ENCODE assay signal across 1 cellular context in the genomic region with DNA sequence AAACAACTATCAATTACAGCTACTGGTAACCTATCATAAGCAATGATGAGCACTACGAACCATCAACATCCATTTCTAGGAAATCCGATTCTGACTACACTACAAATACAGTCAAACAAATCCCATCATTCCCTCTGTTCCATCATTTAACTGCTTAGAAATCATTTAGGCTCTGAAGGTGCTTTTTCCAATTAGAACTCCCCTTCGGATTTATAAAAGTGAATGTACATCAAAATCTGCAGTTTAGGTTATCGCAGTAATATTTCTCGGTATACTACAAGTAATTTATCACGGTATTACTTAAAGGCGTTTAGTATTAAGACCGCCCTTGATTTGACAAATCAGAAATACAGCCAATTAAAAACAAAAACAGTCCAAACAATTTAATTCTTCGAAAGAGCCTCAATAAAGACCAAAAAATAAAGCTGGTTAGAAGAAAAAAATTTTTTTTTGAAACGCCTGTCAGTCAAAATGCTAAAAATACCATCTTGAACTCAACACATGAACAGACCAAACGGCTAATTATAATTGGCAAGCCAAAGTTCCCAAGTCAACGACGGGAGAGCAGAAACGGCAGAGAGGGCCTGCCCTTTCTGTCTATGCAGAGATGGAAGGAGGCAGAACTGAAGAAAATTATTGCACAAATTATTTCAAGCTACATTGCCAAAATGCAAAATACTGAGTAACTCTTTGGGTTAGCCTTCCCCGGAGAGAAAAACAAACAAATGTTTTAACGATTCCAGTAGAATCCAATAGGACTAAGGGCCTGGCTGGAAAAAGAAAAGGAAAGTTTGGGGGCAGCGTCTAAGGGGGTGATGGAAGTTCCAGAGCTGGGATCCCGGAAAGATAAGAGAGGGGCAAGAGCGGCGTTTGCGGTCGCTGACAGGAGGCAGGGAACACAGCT.
TF ChIP-seq lines count a peak whose summit lies in the region.

No MANE protein-coding gene starts in this region.

TF ChIP-seq in K562, 482 proteins besides CTCF, POLR2A, EP300 and RAD21 (continued from another document and continues in another):
- TF ChIP-seq, protein P1, sequence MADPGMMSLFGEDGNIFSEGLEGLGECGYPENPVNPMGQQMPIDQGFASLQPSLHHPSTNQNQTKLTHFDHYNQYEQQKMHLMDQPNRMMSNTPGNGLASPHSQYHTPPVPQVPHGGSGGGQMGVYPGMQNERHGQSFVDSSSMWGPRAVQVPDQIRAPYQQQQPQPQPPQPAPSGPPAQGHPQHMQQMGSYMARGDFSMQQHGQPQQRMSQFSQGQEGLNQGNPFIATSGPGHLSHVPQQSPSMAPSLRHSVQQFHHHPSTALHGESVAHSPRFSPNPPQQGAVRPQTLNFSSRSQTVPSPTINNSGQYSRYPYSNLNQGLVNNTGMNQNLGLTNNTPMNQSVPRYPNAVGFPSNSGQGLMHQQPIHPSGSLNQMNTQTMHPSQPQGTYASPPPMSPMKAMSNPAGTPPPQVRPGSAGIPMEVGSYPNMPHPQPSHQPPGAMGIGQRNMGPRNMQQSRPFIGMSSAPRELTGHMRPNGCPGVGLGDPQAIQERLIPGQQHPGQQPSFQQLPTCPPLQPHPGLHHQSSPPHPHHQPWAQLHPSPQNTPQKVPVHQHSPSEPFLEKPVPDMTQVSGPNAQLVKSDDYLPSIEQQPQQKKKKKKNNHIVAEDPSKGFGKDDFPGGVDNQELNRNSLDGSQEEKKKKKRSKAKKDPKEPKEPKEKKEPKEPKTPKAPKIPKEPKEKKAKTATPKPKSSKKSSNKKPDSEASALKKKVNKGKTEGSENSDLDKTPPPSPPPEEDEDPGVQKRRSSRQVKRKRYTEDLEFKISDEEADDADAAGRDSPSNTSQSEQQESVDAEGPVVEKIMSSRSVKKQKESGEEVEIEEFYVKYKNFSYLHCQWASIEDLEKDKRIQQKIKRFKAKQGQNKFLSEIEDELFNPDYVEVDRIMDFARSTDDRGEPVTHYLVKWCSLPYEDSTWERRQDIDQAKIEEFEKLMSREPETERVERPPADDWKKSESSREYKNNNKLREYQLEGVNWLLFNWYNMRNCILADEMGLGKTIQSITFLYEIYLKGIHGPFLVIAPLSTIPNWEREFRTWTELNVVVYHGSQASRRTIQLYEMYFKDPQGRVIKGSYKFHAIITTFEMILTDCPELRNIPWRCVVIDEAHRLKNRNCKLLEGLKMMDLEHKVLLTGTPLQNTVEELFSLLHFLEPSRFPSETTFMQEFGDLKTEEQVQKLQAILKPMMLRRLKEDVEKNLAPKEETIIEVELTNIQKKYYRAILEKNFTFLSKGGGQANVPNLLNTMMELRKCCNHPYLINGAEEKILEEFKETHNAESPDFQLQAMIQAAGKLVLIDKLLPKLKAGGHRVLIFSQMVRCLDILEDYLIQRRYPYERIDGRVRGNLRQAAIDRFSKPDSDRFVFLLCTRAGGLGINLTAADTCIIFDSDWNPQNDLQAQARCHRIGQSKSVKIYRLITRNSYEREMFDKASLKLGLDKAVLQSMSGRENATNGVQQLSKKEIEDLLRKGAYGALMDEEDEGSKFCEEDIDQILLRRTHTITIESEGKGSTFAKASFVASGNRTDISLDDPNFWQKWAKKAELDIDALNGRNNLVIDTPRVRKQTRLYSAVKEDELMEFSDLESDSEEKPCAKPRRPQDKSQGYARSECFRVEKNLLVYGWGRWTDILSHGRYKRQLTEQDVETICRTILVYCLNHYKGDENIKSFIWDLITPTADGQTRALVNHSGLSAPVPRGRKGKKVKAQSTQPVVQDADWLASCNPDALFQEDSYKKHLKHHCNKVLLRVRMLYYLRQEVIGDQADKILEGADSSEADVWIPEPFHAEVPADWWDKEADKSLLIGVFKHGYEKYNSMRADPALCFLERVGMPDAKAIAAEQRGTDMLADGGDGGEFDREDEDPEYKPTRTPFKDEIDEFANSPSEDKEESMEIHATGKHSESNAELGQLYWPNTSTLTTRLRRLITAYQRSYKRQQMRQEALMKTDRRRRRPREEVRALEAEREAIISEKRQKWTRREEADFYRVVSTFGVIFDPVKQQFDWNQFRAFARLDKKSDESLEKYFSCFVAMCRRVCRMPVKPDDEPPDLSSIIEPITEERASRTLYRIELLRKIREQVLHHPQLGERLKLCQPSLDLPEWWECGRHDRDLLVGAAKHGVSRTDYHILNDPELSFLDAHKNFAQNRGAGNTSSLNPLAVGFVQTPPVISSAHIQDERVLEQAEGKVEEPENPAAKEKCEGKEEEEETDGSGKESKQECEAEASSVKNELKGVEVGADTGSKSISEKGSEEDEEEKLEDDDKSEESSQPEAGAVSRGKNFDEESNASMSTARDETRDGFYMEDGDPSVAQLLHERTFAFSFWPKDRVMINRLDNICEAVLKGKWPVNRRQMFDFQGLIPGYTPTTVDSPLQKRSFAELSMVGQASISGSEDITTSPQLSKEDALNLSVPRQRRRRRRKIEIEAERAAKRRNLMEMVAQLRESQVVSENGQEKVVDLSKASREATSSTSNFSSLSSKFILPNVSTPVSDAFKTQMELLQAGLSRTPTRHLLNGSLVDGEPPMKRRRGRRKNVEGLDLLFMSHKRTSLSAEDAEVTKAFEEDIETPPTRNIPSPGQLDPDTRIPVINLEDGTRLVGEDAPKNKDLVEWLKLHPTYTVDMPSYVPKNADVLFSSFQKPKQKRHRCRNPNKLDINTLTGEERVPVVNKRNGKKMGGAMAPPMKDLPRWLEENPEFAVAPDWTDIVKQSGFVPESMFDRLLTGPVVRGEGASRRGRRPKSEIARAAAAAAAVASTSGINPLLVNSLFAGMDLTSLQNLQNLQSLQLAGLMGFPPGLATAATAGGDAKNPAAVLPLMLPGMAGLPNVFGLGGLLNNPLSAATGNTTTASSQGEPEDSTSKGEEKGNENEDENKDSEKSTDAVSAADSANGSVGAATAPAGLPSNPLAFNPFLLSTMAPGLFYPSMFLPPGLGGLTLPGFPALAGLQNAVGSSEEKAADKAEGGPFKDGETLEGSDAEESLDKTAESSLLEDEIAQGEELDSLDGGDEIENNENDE (IDR thresholded peaks at IDR 0.05; ENCODE audit: low read depth, low read length), result no peak
- TF ChIP-seq MEIS2 (IDR thresholded peaks at IDR 0.05; ENCODE audit: partially characterized antibody) (no peak), ADNP (tag; IDR thresholded peaks at IDR 0.05) (no peak), ZNF431 (CRISPR knock-in tag; IDR thresholded peaks at IDR 0.05) (no peak), SP1 (CRISPR knock-in tag; IDR thresholded peaks at IDR 0.05) (no peak), CEBPB (tag; IDR thresholded peaks at IDR 0.05) (no peak), ZFP30 (CRISPR knock-in tag; IDR thresholded peaks at IDR 0.05; ENCODE audit: borderline replicate concordance) (no peak), ARID1B (IDR thresholded peaks at IDR 0.05) (peak; percentile 15; the same call in 1 of the 2 replicates), ZNF586 (CRISPR knock-in tag; conservative IDR thresholded peaks at IDR 0.05) (no peak), ZNF140 (CRISPR knock-in tag; IDR thresholded peaks at IDR 0.05) (no peak), GTF2A2 (tag; IDR thresholded peaks at IDR 0.05) (no peak), STAT5A (IDR thresholded peaks at IDR 0.05; ENCODE audit: borderline replicate concordance, low read length) (peak; percentile 12; the same call in 1 of the 2 replicates), BRD9 (IDR thresholded peaks at IDR 0.05; ENCODE audit: low read depth, partially characterized antibody) (no peak), PCBP2 (IDR thresholded peaks at IDR 0.05; ENCODE audit: low read depth, low read length, poor library complexity, severe bottlenecking) (no peak), HDAC1 (IDR thresholded peaks at IDR 0.05) (0 out of 4 replicates have a peak, but pooled peaks of 1 of the 2 experiments have one; percentile 48), BMI1 (IDR thresholded peaks at IDR 0.05; ENCODE audit: low read length) (no peak)
- TF ChIP-seq, protein P2, sequence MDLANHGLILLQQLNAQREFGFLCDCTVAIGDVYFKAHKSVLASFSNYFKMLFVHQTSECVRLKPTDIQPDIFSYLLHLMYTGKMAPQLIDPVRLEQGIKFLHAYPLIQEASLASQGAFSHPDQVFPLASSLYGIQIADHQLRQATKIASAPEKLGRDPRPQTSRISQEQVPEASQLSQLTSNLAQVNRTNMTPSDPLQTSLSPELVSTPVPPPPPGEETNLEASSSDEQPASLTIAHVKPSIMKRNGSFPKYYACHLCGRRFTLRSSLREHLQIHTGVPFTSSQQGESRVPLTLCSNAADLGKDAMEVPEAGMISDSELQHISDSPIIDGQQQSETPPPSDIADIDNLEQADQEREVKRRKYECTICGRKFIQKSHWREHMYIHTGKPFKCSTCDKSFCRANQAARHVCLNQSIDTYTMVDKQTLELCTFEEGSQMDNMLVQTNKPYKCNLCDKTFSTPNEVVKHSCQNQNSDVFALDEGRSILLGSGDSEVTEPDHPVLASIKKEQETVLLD (IDR thresholded peaks at IDR 0.05), result no peak
- TF ChIP-seq, protein P3, sequence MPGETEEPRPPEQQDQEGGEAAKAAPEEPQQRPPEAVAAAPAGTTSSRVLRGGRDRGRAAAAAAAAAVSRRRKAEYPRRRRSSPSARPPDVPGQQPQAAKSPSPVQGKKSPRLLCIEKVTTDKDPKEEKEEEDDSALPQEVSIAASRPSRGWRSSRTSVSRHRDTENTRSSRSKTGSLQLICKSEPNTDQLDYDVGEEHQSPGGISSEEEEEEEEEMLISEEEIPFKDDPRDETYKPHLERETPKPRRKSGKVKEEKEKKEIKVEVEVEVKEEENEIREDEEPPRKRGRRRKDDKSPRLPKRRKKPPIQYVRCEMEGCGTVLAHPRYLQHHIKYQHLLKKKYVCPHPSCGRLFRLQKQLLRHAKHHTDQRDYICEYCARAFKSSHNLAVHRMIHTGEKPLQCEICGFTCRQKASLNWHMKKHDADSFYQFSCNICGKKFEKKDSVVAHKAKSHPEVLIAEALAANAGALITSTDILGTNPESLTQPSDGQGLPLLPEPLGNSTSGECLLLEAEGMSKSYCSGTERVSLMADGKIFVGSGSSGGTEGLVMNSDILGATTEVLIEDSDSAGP (CRISPR knock-in tag; IDR thresholded peaks at IDR 0.05), result no peak
- TF ChIP-seq, protein P4, sequence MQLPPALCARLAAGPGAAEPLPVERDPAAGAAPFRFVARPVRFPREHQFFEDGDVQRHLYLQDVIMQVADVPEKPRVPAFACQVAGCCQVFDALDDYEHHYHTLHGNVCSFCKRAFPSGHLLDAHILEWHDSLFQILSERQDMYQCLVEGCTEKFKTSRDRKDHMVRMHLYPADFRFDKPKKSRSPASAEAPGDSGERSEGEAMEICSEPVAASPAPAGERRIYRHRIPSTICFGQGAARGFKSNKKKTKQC (CRISPR knock-in tag; IDR thresholded peaks at IDR 0.05), result no peak
- TF ChIP-seq, protein P5, sequence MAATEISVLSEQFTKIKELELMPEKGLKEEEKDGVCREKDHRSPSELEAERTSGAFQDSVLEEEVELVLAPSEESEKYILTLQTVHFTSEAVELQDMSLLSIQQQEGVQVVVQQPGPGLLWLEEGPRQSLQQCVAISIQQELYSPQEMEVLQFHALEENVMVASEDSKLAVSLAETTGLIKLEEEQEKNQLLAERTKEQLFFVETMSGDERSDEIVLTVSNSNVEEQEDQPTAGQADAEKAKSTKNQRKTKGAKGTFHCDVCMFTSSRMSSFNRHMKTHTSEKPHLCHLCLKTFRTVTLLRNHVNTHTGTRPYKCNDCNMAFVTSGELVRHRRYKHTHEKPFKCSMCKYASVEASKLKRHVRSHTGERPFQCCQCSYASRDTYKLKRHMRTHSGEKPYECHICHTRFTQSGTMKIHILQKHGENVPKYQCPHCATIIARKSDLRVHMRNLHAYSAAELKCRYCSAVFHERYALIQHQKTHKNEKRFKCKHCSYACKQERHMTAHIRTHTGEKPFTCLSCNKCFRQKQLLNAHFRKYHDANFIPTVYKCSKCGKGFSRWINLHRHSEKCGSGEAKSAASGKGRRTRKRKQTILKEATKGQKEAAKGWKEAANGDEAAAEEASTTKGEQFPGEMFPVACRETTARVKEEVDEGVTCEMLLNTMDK (IDR thresholded peaks at IDR 0.05; ENCODE audit: borderline replicate concordance, insufficient read depth, low read depth, low read length, poor library complexity, severe bottlenecking), result no peak
- TF ChIP-seq, protein P6, sequence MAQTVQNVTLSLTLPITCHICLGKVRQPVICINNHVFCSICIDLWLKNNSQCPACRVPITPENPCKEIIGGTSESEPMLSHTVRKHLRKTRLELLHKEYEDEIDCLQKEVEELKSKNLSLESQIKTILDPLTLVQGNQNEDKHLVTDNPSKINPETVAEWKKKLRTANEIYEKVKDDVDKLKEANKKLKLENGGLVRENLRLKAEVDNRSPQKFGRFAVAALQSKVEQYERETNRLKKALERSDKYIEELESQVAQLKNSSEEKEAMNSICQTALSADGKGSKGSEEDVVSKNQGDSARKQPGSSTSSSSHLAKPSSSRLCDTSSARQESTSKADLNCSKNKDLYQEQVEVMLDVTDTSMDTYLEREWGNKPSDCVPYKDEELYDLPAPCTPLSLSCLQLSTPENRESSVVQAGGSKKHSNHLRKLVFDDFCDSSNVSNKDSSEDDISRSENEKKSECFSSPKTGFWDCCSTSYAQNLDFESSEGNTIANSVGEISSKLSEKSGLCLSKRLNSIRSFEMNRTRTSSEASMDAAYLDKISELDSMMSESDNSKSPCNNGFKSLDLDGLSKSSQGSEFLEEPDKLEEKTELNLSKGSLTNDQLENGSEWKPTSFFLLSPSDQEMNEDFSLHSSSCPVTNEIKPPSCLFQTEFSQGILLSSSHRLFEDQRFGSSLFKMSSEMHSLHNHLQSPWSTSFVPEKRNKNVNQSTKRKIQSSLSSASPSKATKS (CRISPR knock-in tag; IDR thresholded peaks at IDR 0.05), result no peak
- TF ChIP-seq, protein P7, sequence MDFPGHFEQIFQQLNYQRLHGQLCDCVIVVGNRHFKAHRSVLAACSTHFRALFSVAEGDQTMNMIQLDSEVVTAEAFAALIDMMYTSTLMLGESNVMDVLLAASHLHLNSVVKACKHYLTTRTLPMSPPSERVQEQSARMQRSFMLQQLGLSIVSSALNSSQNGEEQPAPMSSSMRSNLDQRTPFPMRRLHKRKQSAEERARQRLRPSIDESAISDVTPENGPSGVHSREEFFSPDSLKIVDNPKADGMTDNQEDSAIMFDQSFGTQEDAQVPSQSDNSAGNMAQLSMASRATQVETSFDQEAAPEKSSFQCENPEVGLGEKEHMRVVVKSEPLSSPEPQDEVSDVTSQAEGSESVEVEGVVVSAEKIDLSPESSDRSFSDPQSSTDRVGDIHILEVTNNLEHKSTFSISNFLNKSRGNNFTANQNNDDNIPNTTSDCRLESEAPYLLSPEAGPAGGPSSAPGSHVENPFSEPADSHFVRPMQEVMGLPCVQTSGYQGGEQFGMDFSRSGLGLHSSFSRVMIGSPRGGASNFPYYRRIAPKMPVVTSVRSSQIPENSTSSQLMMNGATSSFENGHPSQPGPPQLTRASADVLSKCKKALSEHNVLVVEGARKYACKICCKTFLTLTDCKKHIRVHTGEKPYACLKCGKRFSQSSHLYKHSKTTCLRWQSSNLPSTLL (IDR thresholded peaks at IDR 0.05), result no peak
- TF ChIP-seq, protein P8, sequence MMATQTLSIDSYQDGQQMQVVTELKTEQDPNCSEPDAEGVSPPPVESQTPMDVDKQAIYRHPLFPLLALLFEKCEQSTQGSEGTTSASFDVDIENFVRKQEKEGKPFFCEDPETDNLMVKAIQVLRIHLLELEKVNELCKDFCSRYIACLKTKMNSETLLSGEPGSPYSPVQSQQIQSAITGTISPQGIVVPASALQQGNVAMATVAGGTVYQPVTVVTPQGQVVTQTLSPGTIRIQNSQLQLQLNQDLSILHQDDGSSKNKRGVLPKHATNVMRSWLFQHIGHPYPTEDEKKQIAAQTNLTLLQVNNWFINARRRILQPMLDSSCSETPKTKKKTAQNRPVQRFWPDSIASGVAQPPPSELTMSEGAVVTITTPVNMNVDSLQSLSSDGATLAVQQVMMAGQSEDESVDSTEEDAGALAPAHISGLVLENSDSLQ (IDR thresholded peaks at IDR 0.05), result peak; percentile 79
